ENCODE assay signal across 8 cellular contexts in the genomic region with DNA sequence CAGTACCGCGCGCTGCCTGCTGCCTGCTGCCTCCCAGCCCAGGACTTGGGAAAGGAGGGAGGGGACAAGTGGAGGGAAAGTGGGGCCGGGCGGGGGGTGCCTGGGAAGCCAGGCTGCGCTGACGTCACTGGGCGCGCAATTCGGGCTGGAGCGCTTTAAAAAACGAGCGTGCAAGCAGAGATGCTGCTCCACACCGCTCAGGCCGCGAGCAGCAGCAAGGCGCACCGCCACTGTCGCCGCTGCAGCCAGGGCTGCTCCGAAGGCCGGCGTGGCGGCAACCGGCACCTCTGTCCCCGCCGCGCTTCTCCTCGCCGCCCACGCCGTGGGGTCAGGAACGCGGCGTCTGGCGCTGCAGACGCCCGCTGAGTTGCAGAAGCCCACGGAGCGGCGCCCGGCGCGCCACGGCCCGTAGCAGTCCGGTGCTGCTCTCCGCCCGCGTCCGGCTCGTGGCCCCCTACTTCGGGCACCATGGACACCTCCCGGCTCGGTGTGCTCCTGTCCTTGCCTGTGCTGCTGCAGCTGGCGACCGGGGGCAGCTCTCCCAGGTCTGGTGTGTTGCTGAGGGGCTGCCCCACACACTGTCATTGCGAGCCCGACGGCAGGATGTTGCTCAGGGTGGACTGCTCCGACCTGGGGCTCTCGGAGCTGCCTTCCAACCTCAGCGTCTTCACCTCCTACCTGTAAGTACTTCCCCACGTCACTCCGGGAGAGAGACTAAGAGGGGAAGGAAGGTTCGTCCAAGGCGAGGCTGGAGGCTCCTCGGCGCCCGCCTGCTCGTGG. TPM values are rescaled to one million over a fixed set of nuclear protein-coding genes. Genes with fewer than 3 reads are reported as not detected.
DNase-seq lines count a peak whose midpoint lies in the region; ATAC-seq and TF ChIP-seq lines count a peak whose summit lies in the region.

A gene with protein sequence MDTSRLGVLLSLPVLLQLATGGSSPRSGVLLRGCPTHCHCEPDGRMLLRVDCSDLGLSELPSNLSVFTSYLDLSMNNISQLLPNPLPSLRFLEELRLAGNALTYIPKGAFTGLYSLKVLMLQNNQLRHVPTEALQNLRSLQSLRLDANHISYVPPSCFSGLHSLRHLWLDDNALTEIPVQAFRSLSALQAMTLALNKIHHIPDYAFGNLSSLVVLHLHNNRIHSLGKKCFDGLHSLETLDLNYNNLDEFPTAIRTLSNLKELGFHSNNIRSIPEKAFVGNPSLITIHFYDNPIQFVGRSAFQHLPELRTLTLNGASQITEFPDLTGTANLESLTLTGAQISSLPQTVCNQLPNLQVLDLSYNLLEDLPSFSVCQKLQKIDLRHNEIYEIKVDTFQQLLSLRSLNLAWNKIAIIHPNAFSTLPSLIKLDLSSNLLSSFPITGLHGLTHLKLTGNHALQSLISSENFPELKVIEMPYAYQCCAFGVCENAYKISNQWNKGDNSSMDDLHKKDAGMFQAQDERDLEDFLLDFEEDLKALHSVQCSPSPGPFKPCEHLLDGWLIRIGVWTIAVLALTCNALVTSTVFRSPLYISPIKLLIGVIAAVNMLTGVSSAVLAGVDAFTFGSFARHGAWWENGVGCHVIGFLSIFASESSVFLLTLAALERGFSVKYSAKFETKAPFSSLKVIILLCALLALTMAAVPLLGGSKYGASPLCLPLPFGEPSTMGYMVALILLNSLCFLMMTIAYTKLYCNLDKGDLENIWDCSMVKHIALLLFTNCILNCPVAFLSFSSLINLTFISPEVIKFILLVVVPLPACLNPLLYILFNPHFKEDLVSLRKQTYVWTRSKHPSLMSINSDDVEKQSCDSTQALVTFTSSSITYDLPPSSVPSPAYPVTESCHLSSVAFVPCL (plus strand): TSS at position 186 of the 780 bp plus-strand sequence. CDS start 283 bp downstream, at position 469.

- H3K9me3 Mint-ChIP-seq in activated CD4-positive, alpha-beta T cell treated with anti-CD3 and anti-CD28 coated beads, Interleukin-2, amount 10 ng/mL, durations not matched to agents 24 days and 14 days = peaks cover 17% of the 10 kb centered on the region
- peaks cover 14% of the 10 kb centered on the region for H3K9me3 Mint-ChIP-seq in activated naive CD4-positive, alpha-beta T cell treated with anti-CD3 and anti-CD28 coated beads, Interleukin-2, amount 50 U/mL, for 24 hours
- peaks cover 6% of the 10 kb centered on the region for H3K9me3 Mint-ChIP-seq in osteocyte (ENCODE audit: unreplicated experiment)

- H3K9me3 ChIP-seq in MM.1S (replicated peaks; ENCODE audit: insufficient read depth, low read length) = no peaks in the 10 kb centered on the region

- peaks cover 2% of the 10 kb centered on the region for H3K36me3 Mint-ChIP-seq in activated CD4-positive, alpha-beta T cell treated with anti-CD3 and anti-CD28 coated beads, Interleukin-2, amount 10 ng/mL, durations not matched to agents 24 days and 14 days (ENCODE audit: low read depth)
- H3K36me3 Mint-ChIP-seq in activated naive CD4-positive, alpha-beta T cell treated with anti-CD3 and anti-CD28 coated beads, Interleukin-2, amount 50 U/mL, for 24 hours = peaks cover 1% of the 10 kb centered on the region
- H3K36me3 Mint-ChIP-seq in osteocyte (ENCODE audit: unreplicated experiment) = peaks cover 3% of the 10 kb centered on the region

- no peaks in the 10 kb centered on the region for H3K36me3 ChIP-seq in MM.1S (replicated peaks; ENCODE audit: insufficient read depth, low read length)

- H3F3A ChIP-seq in MM.1S (ENCODE audit: insufficient read depth, low read length) = no peaks in the 10 kb centered on the region

- peaks cover 15% of the 10 kb centered on the region for H3K4me1 Mint-ChIP-seq in activated CD4-positive, alpha-beta T cell treated with anti-CD3 and anti-CD28 coated beads, Interleukin-2, amount 10 ng/mL, durations not matched to agents 24 days and 14 days
- H3K4me1 Mint-ChIP-seq in activated naive CD4-positive, alpha-beta T cell treated with anti-CD3 and anti-CD28 coated beads, Interleukin-2, amount 50 U/mL, for 24 hours = peaks cover 18% of the 10 kb centered on the region
- peaks cover 53% of the 10 kb centered on the region for H3K4me1 Mint-ChIP-seq in osteocyte (ENCODE audit: unreplicated experiment)

- DNase-seq in activated CD4-positive, alpha-beta T cell treated with anti-CD3 and anti-CD28 coated beads, Interleukin-2, amount 10 ng/mL, durations not matched to agents 24 days and 14 days = peak; percentile 57
- no peak for DNase-seq in activated CD4-positive, alpha-beta T cell treated with anti-CD3 and anti-CD28 coated beads, Interleukin-2, amount 50 U/mL, for 4 hours
- DNase-seq in MM.1S = no peak
- peak; percentile 49 for DNase-seq in Right ventricle myocardium superior
- DNase-seq in osteocyte (ENCODE audit: extremely low spot score, unreplicated experiment) = peak; percentile 93

- H3K9me2 ChIP-seq in MM.1S (replicated peaks; ENCODE audit: insufficient read depth, low read length) = no peaks in the 10 kb centered on the region

- peak; percentile 53 for ATAC-seq in Right ventricle myocardium superior (ENCODE audit: poor library complexity)
- no peak for ATAC-seq in GM21825 (IDR thresholded peaks at IDR 0.05; ENCODE audit: unreplicated experiment)
- ATAC-seq in HG02970 (IDR thresholded peaks at IDR 0.05; ENCODE audit: low FRiP score, unreplicated experiment) = no peak

- H3K4me1 ChIP-seq in MM.1S (ENCODE audit: low read length) = no peaks in the 10 kb centered on the region

- H3K4me3 ChIP-seq in MM.1S (ENCODE audit: low read length) = peak within 1 kb of the TSS; percentile 50

- no peaks in the 10 kb centered on the region for H4K20me1 ChIP-seq in MM.1S (ENCODE audit: insufficient read depth, low read length)

- H3K4me3 Mint-ChIP-seq in activated CD4-positive, alpha-beta T cell treated with anti-CD3 and anti-CD28 coated beads, Interleukin-2, amount 10 ng/mL, durations not matched to agents 24 days and 14 days = peak within 1 kb of the TSS; percentile 73
- H3K4me3 Mint-ChIP-seq in activated naive CD4-positive, alpha-beta T cell treated with anti-CD3 and anti-CD28 coated beads, Interleukin-2, amount 50 U/mL, for 24 hours = peak within 1 kb of the TSS; percentile 86
- peak within 1 kb of the TSS; percentile 88 for H3K4me3 Mint-ChIP-seq in osteocyte (ENCODE audit: unreplicated experiment)

- intact Hi-C loops in activated CD4-positive, alpha-beta T cell treated with anti-CD3 and anti-CD28 coated beads, Interleukin-2, amount 10 ng/mL, durations not matched to agents 24 days and 14 days (cut with micrococcal nuclease) = no loop called here
- intact Hi-C loops in Right ventricle myocardium superior (cut with DNase I) = no loop called here

- no peak within 1 kb of the TSS for H3K27ac ChIP-seq in MM.1S (ENCODE audit: low read length)

- peak within 1 kb of the TSS; percentile 77 for H2AFZ ChIP-seq in MM.1S (ENCODE audit: low read length)

- no peak within 1 kb of the TSS for H3K27ac Mint-ChIP-seq in activated CD4-positive, alpha-beta T cell treated with anti-CD3 and anti-CD28 coated beads, Interleukin-2, amount 10 ng/mL, durations not matched to agents 24 days and 14 days
- no peak within 1 kb of the TSS for H3K27ac Mint-ChIP-seq in activated naive CD4-positive, alpha-beta T cell treated with anti-CD3 and anti-CD28 coated beads, Interleukin-2, amount 50 U/mL, for 24 hours
- peak within 1 kb of the TSS; percentile 84 for H3K27ac Mint-ChIP-seq in osteocyte (ENCODE audit: unreplicated experiment)

- no peaks in the 10 kb centered on the region for H3K27me3 ChIP-seq in MM.1S (replicated peaks; ENCODE audit: insufficient read depth, low read length)

- H3K4me2 ChIP-seq in MM.1S (ENCODE audit: low read depth, low read length) = peak within 1 kb of the TSS; percentile 88

- H3K9ac ChIP-seq in MM.1S (ENCODE audit: low read length) = no peak within 1 kb of the TSS

- H3K27me3 Mint-ChIP-seq in activated CD4-positive, alpha-beta T cell treated with anti-CD3 and anti-CD28 coated beads, Interleukin-2, amount 10 ng/mL, durations not matched to agents 24 days and 14 days = peaks cover 61% of the 10 kb centered on the region
- H3K27me3 Mint-ChIP-seq in activated naive CD4-positive, alpha-beta T cell treated with anti-CD3 and anti-CD28 coated beads, Interleukin-2, amount 50 U/mL, for 24 hours = peaks cover 53% of the 10 kb centered on the region
- H3K27me3 Mint-ChIP-seq in osteocyte (ENCODE audit: unreplicated experiment) = no peaks in the 10 kb centered on the region

- TF ChIP-seq CTCF in MM.1S (IDR thresholded peaks at IDR 0.05; ENCODE audit: low read length) = no peak
- TF ChIP-seq CTCF in osteocyte (IDR thresholded peaks at IDR 0.05) = no peak

- no peaks in the 10 kb centered on the region for H3K79me2 ChIP-seq in MM.1S (ENCODE audit: low read length)

RNA-seq across cellular contexts. Expression of the gene that starts here (rescaled TPM):
- total RNA-seq in activated CD4-positive, alpha-beta T cell treated with anti-CD3 and anti-CD28 coated beads, Interleukin-2, amount 10 ng/mL, durations not matched to agents 24 days and 14 days = not detected in 2 replicates
- total RNA-seq in Right ventricle myocardium superior (not detected), osteocyte (55.8 and 56.4 TPM in 2 replicates)

Comparison
In these comparisons a context has a peak if more than half of its experiments do, and no peak if none do; other contexts are left out.
1. RNA of the gene that starts here (total RNA-seq): 55.8 to 56.4 TPM in osteocyte; not detected in activated CD4-positive, alpha-beta T cell treated with anti-CD3 and anti-CD28 coated beads, Interleukin-2, amount 10 ng/mL, durations not matched to agents 24 days and 14 days and not detected in Right ventricle myocardium superior (single experiment); every median in the first group is over 10 times any median in the second.
2. Peak in DNase-seq in activated CD4-positive, alpha-beta T cell treated with anti-CD3 and anti-CD28 coated beads, Interleukin-2, amount 10 ng/mL, durations not matched to agents 24 days and 14 days; RNA of the gene not detected or under 1 TPM.
3. Peak in DNase-seq and ATAC-seq in Right ventricle myocardium superior; RNA of the gene not detected or under 1 TPM.
4. Peak in every context shown above with its lines, with median percentiles within 50 percentile points of each other: H3K4me3 Mint-ChIP-seq.